In genomic region chr4:11095-11786, GRCh38 we compare ENCODE assay signal across 7 cellular contexts. TPM values are rescaled to one million over a fixed set of nuclear protein-coding genes. Genes with fewer than 3 reads are reported as not detected.
DNase-seq lines count a peak whose midpoint lies in the region; ATAC-seq and TF ChIP-seq lines count a peak whose summit lies in the region.
"Not testable (repeated sequence)": the region's sequence is repeated elsewhere in the genome, so short reads cannot be mapped to it uniquely, and the experiment has no call there.

No MANE protein-coding gene starts in this region.

- TF ChIP-seq RAD21 in SK-N-SH (IDR thresholded peaks at IDR 0.05; ENCODE audit: low read length) = not testable (repeated sequence)

- WGBS in SK-N-SH (ENCODE audit: low lambda C conversion rate) = 97% methylated on average over 66 of the region's 121 CpGs
- WGBS in endodermal cell (ENCODE audit: insufficient coverage in 1 of 2, insufficient read length in 1 of 2), 2 experiments = 96 to 97% methylated on average over 19 to 33 of the region's 121 CpGs
- 78% methylated on average over 61 of the region's 121 CpGs for whole genome bisulfite sequencing in right cardiac atrium
- WGBS in trophoblast cell (ENCODE audit: extremely low coverage, insufficient coverage, insufficient read length) = no CpG with 5 or more reads among the region's 121 CpGs

- DNase-seq in SK-N-SH (peak; percentile 0), endodermal cell (peak; percentile 3), right cardiac atrium (peak in 2 of 3 donors; percentile 24 to 44), trophoblast cell (peak; percentile 62 to 71)
- DNase-seq in stimulated activated naive CD8-positive, alpha-beta T cell treated with anti-CD3 and anti-CD28 coated beads, Interleukin-15, Interleukin-2, amounts not matched to agents 100 U/mL and 50 U/mL, for 24 hours = not testable (repeated sequence)

- not testable (repeated sequence) for H3K4me3 Mint-ChIP-seq in endodermal cell

- ATAC-seq in GM21526 (IDR thresholded peaks at IDR 0.05; ENCODE audit: low FRiP score, unreplicated experiment) (peak; percentile 9), HG02798 (IDR thresholded peaks at IDR 0.05; ENCODE audit: poor library complexity, unreplicated experiment) (peak; percentile 13), right cardiac atrium (peak; percentile 24 to 66)
- peak; percentile 41 for ATAC-seq in stimulated activated naive CD8-positive, alpha-beta T cell treated with anti-CD3 and anti-CD28 coated beads, Interleukin-15, Interleukin-2, amounts not matched to agents 100 U/mL and 50 U/mL, for 24 hours

- not testable (repeated sequence) for H2AFZ ChIP-seq in SK-N-SH (ENCODE audit: low read depth); trophoblast cell (ENCODE audit: insufficient read depth, low read length, poor library complexity)

- not testable (repeated sequence) for H3K4me1 ChIP-seq in SK-N-SH (ENCODE audit: control insufficient read depth in 1 of 2, insufficient read depth in 2 of 2, low read depth in 1 of 2, low read length in 1 of 2); endodermal cell (ENCODE audit: control insufficient read depth, insufficient read depth, low read length); right cardiac atrium (ENCODE audit: control insufficient read depth, insufficient read depth, low read length); trophoblast cell (ENCODE audit: control insufficient read depth in 1 of 2, insufficient read depth in 2 of 2, low read length in 2 of 2)

- TF ChIP-seq CTCF in SK-N-SH (IDR thresholded peaks at IDR 0.05); endodermal cell (conservative IDR thresholded peaks at IDR 0.05): not testable (repeated sequence)

- H3K4me1 Mint-ChIP-seq in endodermal cell = not testable (repeated sequence)

- not testable (repeated sequence) for H3K23ac ChIP-seq in trophoblast cell (ENCODE audit: low read length)

- not testable (repeated sequence) for H3K4me3 ChIP-seq in SK-N-SH (ENCODE audit: low read depth in 2 of 2, low read length in 1 of 2); endodermal cell (ENCODE audit: low read length); right cardiac atrium (ENCODE audit: low read length); trophoblast cell (ENCODE audit: low read depth, low read length)

- not testable (repeated sequence) for H2AK5ac ChIP-seq in trophoblast cell (ENCODE audit: low read length)

- H3K9me3 Mint-ChIP-seq in endodermal cell = not testable (repeated sequence)

- not testable (repeated sequence) for H3K4ac ChIP-seq in trophoblast cell (ENCODE audit: low read depth, low read length)

- H2BK120ac ChIP-seq in trophoblast cell (ENCODE audit: insufficient read depth, low read length, poor library complexity) = not testable (repeated sequence)

- not testable (repeated sequence) for H4K91ac ChIP-seq in trophoblast cell (ENCODE audit: low read depth, low read length)

- H3K14ac ChIP-seq in trophoblast cell (ENCODE audit: low read length) = not testable (repeated sequence)

- not testable (repeated sequence) for H3K27me3 Mint-ChIP-seq in endodermal cell (ENCODE audit: insufficient read depth)

- POLR2A ChIA-PET in SK-N-SH (lab: Yijun Ruan, JAX) = not testable (repeated sequence)

- not testable (repeated sequence) for H3K36me3 ChIP-seq in SK-N-SH (replicated peaks in 1 of 2; ENCODE audit: control insufficient read depth in 1 of 2, insufficient read depth in 2 of 2, low read length in 1 of 2); endodermal cell (ENCODE audit: control insufficient read depth, insufficient read depth, low read length); trophoblast cell (ENCODE audit: control insufficient read depth in 1 of 2, insufficient read depth in 2 of 2, low read length in 2 of 2)

- not testable (repeated sequence) for H2BK5ac ChIP-seq in trophoblast cell (ENCODE audit: low read depth, low read length, poor library complexity)

- not testable (repeated sequence) for TF ChIP-seq EP300 in SK-N-SH (IDR thresholded peaks at IDR 0.05; ENCODE audit: borderline replicate concordance in 1 of 2, low read depth in 1 of 2, low read length in 1 of 2)

- H3F3A ChIP-seq in SK-N-SH (replicated peaks; ENCODE audit: insufficient read depth) = not testable (repeated sequence)

- not testable (repeated sequence) for H2BK12ac ChIP-seq in trophoblast cell (ENCODE audit: low read length)

- not testable (repeated sequence) for H3K27ac ChIP-seq in SK-N-SH (ENCODE audit: low read depth in 2 of 2, low read length in 1 of 2); endodermal cell (ENCODE audit: low read depth, low read length); right cardiac atrium (ENCODE audit: low read length); trophoblast cell (ENCODE audit: low read depth, low read length)

- H3K9ac ChIP-seq in SK-N-SH; endodermal cell (ENCODE audit: extremely low read depth, low read length, poor library complexity, severe bottlenecking); trophoblast cell (ENCODE audit: low read length): not testable (repeated sequence)

- H3K27ac Mint-ChIP-seq in endodermal cell = not testable (repeated sequence)

- H3K27me3 ChIP-seq in SK-N-SH (ENCODE audit: insufficient read depth); endodermal cell (ENCODE audit: control insufficient read depth, insufficient read depth, low read length, poor library complexity, severe bottlenecking); right cardiac atrium (ENCODE audit: control insufficient read depth, insufficient read depth); trophoblast cell (ENCODE audit: insufficient read depth, low read length): not testable (repeated sequence)

- H4K8ac ChIP-seq in trophoblast cell (ENCODE audit: low read depth, low read length) = not testable (repeated sequence)

- H4K12ac ChIP-seq in trophoblast cell (ENCODE audit: low read depth, low read length) = not testable (repeated sequence)

- H3K9me2 ChIP-seq in SK-N-SH = not testable (repeated sequence)

- not testable (repeated sequence) for H3K79me2 ChIP-seq in SK-N-SH (ENCODE audit: insufficient read depth); trophoblast cell (ENCODE audit: control insufficient read depth, insufficient read depth, low read length, poor library complexity)

- CTCF ChIA-PET in SK-N-SH (lab: Yijun Ruan, JAX) = not testable (repeated sequence)

- not testable (repeated sequence) for H3K36me3 Mint-ChIP-seq in endodermal cell (ENCODE audit: low read depth)

- H3K4me2 ChIP-seq in SK-N-SH; trophoblast cell (ENCODE audit: low read length): not testable (repeated sequence)

- H3K79me1 ChIP-seq in trophoblast cell (ENCODE audit: low read length) = not testable (repeated sequence)

- H3K18ac ChIP-seq in trophoblast cell (ENCODE audit: low read length) = not testable (repeated sequence)

- H4K20me1 ChIP-seq in SK-N-SH (ENCODE audit: insufficient read depth) = not testable (repeated sequence)

- H3K9me3 ChIP-seq in SK-N-SH; endodermal cell (ENCODE audit: control insufficient read depth, low read length); right cardiac atrium (ENCODE audit: control insufficient read depth, low read length); trophoblast cell (ENCODE audit: insufficient read depth, low read depth, low read length): not testable (repeated sequence)

- intact Hi-C loops in right cardiac atrium (cut with DNase I) = not testable (repeated sequence)

RNA-seq across cellular contexts. Expression of gene ZNF595, which starts 41.9 kb away (rescaled TPM):
- 88.4 and 130 TPM in 2 replicates for polyA plus RNA-seq in SK-N-SH (2012; rRNA removed)
- 93.1 and 103 TPM in 2 replicates for polyA plus RNA-seq in SK-N-SH (2012; cell fraction: cytosol; rRNA removed)
- 37.9 and 72.0 TPM in 2 replicates for polyA plus RNA-seq in SK-N-SH (2012; cell fraction: nucleus; rRNA removed)
- total RNA-seq in endodermal cell = 10 to 100 TPM; 10.7 to 26.7 TPM
- polyA plus RNA-seq in endodermal cell (2013, experiment 1 of 2) = 7.4 TPM
- 7.6 TPM for polyA plus RNA-seq in endodermal cell (2013, experiment 2 of 2)
- 10 to 100 TPM in 2 of 4 donors, 1 to 10 TPM in 2; 8.3 to 21.6 (median 11.8) TPM for total RNA-seq in right cardiac atrium
- polyA plus RNA-seq in right cardiac atrium = 4.4 TPM
- 6.2 and 7.3 TPM in 2 replicates for polyA plus RNA-seq in trophoblast cell (2013)
